Comparison of ENCODE assay signal across 1 cellular context in the genomic region with DNA sequence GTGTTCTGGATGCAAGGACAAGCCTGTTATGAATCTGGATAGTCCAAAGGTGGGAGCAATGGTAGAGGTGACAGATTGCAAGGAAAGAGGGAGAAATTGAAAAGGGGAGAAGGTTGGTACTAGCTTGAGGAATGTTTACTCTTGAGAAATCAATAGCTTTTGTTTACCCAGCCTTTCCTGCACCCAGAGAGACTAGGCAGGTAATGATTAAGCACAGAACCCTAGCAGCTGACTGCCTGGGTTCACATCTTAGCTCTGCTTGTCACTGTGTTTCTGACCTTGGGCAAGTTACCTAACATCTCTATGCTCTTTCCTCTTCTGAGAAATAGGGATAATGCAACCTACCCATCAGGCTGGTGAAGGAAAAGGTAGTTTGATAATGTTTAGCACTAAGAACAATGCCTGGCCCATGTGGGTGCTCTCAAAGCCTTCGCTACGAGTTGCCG.
TF ChIP-seq lines count a peak whose summit lies in the region.

No MANE protein-coding gene starts in this region.

TF ChIP-seq in HepG2, 621 proteins besides CTCF, POLR2A, EP300 and RAD21 (continued from another document and continues in another):
- TF ChIP-seq FOXC1 (CRISPR knock-in tag; IDR thresholded peaks at IDR 0.05; ENCODE audit: borderline replicate concordance): peak; percentile 66; the same call in 1 of the 2 replicates
- TF ChIP-seq AGO2 (optimal IDR thresholded peaks at IDR 0.05; ENCODE audit: low read depth, low read length): no peak
- no peak for TF ChIP-seq ZNF549 (CRISPR knock-in tag; IDR thresholded peaks at IDR 0.05)
- peak; percentile 33; the same call in 1 of the 2 replicates for TF ChIP-seq SALL2 (CRISPR knock-in tag; IDR thresholded peaks at IDR 0.05)
- TF ChIP-seq, protein P1, sequence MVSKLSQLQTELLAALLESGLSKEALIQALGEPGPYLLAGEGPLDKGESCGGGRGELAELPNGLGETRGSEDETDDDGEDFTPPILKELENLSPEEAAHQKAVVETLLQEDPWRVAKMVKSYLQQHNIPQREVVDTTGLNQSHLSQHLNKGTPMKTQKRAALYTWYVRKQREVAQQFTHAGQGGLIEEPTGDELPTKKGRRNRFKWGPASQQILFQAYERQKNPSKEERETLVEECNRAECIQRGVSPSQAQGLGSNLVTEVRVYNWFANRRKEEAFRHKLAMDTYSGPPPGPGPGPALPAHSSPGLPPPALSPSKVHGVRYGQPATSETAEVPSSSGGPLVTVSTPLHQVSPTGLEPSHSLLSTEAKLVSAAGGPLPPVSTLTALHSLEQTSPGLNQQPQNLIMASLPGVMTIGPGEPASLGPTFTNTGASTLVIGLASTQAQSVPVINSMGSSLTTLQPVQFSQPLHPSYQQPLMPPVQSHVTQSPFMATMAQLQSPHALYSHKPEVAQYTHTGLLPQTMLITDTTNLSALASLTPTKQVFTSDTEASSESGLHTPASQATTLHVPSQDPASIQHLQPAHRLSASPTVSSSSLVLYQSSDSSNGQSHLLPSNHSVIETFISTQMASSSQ (IDR thresholded peaks at IDR 0.05; ENCODE audit: low read depth): peak; percentile 94
- TF ChIP-seq, protein P1 (CRISPR knock-in tag; IDR thresholded peaks at IDR 0.05; ENCODE audit: borderline replicate concordance): peak; percentile 96
- TF ChIP-seq NFATC3 (CRISPR knock-in tag; IDR thresholded peaks at IDR 0.05): no peak
- TF ChIP-seq POLR2AphosphoS2 (IDR thresholded peaks at IDR 0.05; ENCODE audit: low read depth, low read length): no peak
- no peak for TF ChIP-seq PHB2 (IDR thresholded peaks at IDR 0.05; ENCODE audit: partially characterized antibody)
- TF ChIP-seq ZBTB38 (CRISPR knock-in tag; IDR thresholded peaks at IDR 0.05): 0 out of 2 replicates have a peak, but pooled peaks have one; percentile 17
- TF ChIP-seq ZNF589 (CRISPR knock-in tag; conservative IDR thresholded peaks at IDR 0.05): peak; percentile 36; the same call in 1 of the 2 replicates
- TF ChIP-seq, protein P2, sequence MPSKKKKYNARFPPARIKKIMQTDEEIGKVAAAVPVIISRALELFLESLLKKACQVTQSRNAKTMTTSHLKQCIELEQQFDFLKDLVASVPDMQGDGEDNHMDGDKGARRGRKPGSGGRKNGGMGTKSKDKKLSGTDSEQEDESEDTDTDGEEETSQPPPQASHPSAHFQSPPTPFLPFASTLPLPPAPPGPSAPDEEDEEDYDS (CRISPR knock-in tag; IDR thresholded peaks at IDR 0.05): peak; percentile 77
- TF ChIP-seq TOE1 (CRISPR knock-in tag; IDR thresholded peaks at IDR 0.05): peak; percentile 84
- TF ChIP-seq MIER2 (CRISPR knock-in tag; IDR thresholded peaks at IDR 0.05): peak; percentile 88
- TF ChIP-seq ZNF468 (CRISPR knock-in tag; IDR thresholded peaks at IDR 0.05): no peak
- TF ChIP-seq, protein P3, sequence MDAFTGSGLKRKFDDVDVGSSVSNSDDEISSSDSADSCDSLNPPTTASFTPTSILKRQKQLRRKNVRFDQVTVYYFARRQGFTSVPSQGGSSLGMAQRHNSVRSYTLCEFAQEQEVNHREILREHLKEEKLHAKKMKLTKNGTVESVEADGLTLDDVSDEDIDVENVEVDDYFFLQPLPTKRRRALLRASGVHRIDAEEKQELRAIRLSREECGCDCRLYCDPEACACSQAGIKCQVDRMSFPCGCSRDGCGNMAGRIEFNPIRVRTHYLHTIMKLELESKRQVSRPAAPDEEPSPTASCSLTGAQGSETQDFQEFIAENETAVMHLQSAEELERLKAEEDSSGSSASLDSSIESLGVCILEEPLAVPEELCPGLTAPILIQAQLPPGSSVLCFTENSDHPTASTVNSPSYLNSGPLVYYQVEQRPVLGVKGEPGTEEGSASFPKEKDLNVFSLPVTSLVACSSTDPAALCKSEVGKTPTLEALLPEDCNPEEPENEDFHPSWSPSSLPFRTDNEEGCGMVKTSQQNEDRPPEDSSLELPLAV (CRISPR knock-in tag; conservative IDR thresholded peaks at IDR 0.05; ENCODE audit: low read depth): no peak
- TF ChIP-seq, protein P4, sequence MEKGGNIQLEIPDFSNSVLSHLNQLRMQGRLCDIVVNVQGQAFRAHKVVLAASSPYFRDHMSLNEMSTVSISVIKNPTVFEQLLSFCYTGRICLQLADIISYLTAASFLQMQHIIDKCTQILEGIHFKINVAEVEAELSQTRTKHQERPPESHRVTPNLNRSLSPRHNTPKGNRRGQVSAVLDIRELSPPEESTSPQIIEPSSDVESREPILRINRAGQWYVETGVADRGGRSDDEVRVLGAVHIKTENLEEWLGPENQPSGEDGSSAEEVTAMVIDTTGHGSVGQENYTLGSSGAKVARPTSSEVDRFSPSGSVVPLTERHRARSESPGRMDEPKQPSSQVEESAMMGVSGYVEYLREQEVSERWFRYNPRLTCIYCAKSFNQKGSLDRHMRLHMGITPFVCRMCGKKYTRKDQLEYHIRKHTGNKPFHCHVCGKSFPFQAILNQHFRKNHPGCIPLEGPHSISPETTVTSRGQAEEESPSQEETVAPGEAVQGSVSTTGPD (CRISPR knock-in tag; IDR thresholded peaks at IDR 0.05): 0 out of 2 replicates have a peak, but pooled peaks have one; percentile 34
- TF ChIP-seq, protein P5, sequence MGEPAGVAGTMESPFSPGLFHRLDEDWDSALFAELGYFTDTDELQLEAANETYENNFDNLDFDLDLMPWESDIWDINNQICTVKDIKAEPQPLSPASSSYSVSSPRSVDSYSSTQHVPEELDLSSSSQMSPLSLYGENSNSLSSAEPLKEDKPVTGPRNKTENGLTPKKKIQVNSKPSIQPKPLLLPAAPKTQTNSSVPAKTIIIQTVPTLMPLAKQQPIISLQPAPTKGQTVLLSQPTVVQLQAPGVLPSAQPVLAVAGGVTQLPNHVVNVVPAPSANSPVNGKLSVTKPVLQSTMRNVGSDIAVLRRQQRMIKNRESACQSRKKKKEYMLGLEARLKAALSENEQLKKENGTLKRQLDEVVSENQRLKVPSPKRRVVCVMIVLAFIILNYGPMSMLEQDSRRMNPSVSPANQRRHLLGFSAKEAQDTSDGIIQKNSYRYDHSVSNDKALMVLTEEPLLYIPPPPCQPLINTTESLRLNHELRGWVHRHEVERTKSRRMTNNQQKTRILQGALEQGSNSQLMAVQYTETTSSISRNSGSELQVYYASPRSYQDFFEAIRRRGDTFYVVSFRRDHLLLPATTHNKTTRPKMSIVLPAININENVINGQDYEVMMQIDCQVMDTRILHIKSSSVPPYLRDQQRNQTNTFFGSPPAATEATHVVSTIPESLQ (CRISPR knock-in tag; conservative IDR thresholded peaks at IDR 0.05): no peak
- TF ChIP-seq AHR (CRISPR knock-in tag; IDR thresholded peaks at IDR 0.05): no peak; the same call in 1 of the 2 replicates
- no peak for TF ChIP-seq TRIM24 (CRISPR knock-in tag; IDR thresholded peaks at IDR 0.05)
- peak; percentile 90; the same call in 1 of the 2 replicates for TF ChIP-seq CBX5 (CRISPR knock-in tag; IDR thresholded peaks at IDR 0.05; ENCODE audit: borderline replicate concordance)
- TF ChIP-seq ZKSCAN5 (CRISPR knock-in tag; IDR thresholded peaks at IDR 0.05): no peak
- peak; percentile 91; the same call in 1 of the 2 replicates for TF ChIP-seq ZNF556 (CRISPR knock-in tag; IDR thresholded peaks at IDR 0.05; ENCODE audit: borderline replicate concordance)
- peak; percentile 28 for TF ChIP-seq SMC3 (IDR thresholded peaks at IDR 0.05; ENCODE audit: low read length)
- peak; percentile 93 for TF ChIP-seq TGIF2 (CRISPR knock-in tag; IDR thresholded peaks at IDR 0.05)
- TF ChIP-seq NBN (conservative IDR thresholded peaks at IDR 0.05): no peak
- TF ChIP-seq MAFG (CRISPR knock-in tag; IDR thresholded peaks at IDR 0.05): no peak
- no peak for TF ChIP-seq ZNF232 (CRISPR knock-in tag; IDR thresholded peaks at IDR 0.05; ENCODE audit: borderline replicate concordance)
- no peak for TF ChIP-seq ZNF496 (CRISPR knock-in tag; IDR thresholded peaks at IDR 0.05; ENCODE audit: insufficient replicate concordance)
- TF ChIP-seq ZNF644 (CRISPR knock-in tag; IDR thresholded peaks at IDR 0.05; ENCODE audit: low read depth): peak; percentile 83
- peak; percentile 72; the same call in 1 of the 2 replicates for TF ChIP-seq ZFP1 (CRISPR knock-in tag; IDR thresholded peaks at IDR 0.05)
- TF ChIP-seq ZNF333 (CRISPR knock-in tag; IDR thresholded peaks at IDR 0.05; ENCODE audit: borderline replicate concordance): no peak
- peak; percentile 72; the same call in 1 of the 2 replicates for TF ChIP-seq ZBTB20 (CRISPR knock-in tag; IDR thresholded peaks at IDR 0.05; ENCODE audit: borderline replicate concordance, low read depth)
- TF ChIP-seq NR1H2 (CRISPR knock-in tag; IDR thresholded peaks at IDR 0.05; ENCODE audit: borderline replicate concordance, low read depth): no peak; the same call in 1 of the 2 replicates
- peak; percentile 95; the same call in 1 of the 2 replicates for TF ChIP-seq KAT7 (CRISPR knock-in tag; IDR thresholded peaks at IDR 0.05; ENCODE audit: borderline replicate concordance)
- TF ChIP-seq, protein P6, sequence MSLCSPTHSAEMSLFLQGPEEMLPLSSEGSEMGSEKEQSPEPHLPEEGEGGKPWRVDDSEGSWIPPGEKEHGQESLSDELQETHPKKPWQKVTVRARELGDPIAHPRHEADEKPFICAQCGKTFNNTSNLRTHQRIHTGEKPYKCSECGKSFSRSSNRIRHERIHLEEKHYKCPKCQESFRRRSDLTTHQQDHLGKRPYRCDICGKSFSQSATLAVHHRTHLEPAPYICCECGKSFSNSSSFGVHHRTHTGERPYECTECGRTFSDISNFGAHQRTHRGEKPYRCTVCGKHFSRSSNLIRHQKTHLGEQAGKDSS (CRISPR knock-in tag; IDR thresholded peaks at IDR 0.05; ENCODE audit: borderline replicate concordance, low read depth): peak; percentile 3; the same call in 1 of the 2 replicates
- peak; percentile 97 for TF ChIP-seq ZNF614 (CRISPR knock-in tag; IDR thresholded peaks at IDR 0.05; ENCODE audit: borderline replicate concordance)
- TF ChIP-seq ZSCAN25 (CRISPR knock-in tag; IDR thresholded peaks at IDR 0.05): no peak
- TF ChIP-seq FOXA3 (CRISPR knock-in tag; IDR thresholded peaks at IDR 0.05): peak; percentile 99
- TF ChIP-seq KMT2B (CRISPR knock-in tag; IDR thresholded peaks at IDR 0.05): peak; percentile 61; the same call in 1 of the 2 replicates
- TF ChIP-seq ZNF230 (CRISPR knock-in tag; IDR thresholded peaks at IDR 0.05): no peak
- TF ChIP-seq, protein P7, sequence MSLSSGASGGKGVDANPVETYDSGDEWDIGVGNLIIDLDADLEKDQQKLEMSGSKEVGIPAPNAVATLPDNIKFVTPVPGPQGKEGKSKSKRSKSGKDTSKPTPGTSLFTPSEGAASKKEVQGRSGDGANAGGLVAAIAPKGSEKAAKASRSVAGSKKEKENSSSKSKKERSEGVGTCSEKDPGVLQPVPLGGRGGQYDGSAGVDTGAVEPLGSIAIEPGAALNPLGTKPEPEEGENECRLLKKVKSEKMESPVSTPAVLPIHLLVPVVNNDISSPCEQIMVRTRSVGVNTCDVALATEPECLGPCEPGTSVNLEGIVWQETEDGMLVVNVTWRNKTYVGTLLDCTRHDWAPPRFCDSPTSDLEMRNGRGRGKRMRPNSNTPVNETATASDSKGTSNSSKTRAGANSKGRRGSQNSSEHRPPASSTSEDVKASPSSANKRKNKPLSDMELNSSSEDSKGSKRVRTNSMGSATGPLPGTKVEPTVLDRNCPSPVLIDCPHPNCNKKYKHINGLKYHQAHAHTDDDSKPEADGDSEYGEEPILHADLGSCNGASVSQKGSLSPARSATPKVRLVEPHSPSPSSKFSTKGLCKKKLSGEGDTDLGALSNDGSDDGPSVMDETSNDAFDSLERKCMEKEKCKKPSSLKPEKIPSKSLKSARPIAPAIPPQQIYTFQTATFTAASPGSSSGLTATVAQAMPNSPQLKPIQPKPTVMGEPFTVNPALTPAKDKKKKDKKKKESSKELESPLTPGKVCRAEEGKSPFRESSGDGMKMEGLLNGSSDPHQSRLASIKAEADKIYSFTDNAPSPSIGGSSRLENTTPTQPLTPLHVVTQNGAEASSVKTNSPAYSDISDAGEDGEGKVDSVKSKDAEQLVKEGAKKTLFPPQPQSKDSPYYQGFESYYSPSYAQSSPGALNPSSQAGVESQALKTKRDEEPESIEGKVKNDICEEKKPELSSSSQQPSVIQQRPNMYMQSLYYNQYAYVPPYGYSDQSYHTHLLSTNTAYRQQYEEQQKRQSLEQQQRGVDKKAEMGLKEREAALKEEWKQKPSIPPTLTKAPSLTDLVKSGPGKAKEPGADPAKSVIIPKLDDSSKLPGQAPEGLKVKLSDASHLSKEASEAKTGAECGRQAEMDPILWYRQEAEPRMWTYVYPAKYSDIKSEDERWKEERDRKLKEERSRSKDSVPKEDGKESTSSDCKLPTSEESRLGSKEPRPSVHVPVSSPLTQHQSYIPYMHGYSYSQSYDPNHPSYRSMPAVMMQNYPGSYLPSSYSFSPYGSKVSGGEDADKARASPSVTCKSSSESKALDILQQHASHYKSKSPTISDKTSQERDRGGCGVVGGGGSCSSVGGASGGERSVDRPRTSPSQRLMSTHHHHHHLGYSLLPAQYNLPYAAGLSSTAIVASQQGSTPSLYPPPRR (CRISPR knock-in tag; IDR thresholded peaks at IDR 0.05; ENCODE audit: borderline replicate concordance): no peak; the same call in 1 of the 2 replicates
- no peak for TF ChIP-seq TSC22D2 (CRISPR knock-in tag; IDR thresholded peaks at IDR 0.05; ENCODE audit: borderline replicate concordance)
- TF ChIP-seq, protein P8, sequence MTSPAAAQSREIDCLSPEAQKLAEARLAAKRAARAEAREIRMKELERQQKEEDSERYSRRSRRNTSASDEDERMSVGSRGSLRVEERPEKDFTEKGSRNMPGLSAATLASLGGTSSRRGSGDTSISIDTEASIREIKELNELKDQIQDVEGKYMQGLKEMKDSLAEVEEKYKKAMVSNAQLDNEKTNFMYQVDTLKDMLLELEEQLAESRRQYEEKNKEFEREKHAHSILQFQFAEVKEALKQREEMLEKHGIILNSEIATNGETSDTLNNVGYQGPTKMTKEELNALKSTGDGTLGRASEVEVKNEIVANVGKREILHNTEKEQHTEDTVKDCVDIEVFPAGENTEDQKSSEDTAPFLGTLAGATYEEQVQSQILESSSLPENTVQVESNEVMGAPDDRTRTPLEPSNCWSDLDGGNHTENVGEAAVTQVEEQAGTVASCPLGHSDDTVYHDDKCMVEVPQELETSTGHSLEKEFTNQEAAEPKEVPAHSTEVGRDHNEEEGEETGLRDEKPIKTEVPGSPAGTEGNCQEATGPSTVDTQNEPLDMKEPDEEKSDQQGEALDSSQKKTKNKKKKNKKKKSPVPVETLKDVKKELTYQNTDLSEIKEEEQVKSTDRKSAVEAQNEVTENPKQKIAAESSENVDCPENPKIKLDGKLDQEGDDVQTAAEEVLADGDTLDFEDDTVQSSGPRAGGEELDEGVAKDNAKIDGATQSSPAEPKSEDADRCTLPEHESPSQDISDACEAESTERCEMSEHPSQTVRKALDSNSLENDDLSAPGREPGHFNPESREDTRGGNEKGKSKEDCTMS (CRISPR knock-in tag; conservative IDR thresholded peaks at IDR 0.05): no peak
- no peak for TF ChIP-seq ZNF766 (CRISPR knock-in tag; IDR thresholded peaks at IDR 0.05; ENCODE audit: borderline replicate concordance)
- TF ChIP-seq ZNF768 (CRISPR knock-in tag; IDR thresholded peaks at IDR 0.05): no peak
- TF ChIP-seq ZNF670 (CRISPR knock-in tag; IDR thresholded peaks at IDR 0.05; ENCODE audit: borderline replicate concordance): no peak; the same call in 1 of the 2 replicates
